In the genomic region with DNA sequence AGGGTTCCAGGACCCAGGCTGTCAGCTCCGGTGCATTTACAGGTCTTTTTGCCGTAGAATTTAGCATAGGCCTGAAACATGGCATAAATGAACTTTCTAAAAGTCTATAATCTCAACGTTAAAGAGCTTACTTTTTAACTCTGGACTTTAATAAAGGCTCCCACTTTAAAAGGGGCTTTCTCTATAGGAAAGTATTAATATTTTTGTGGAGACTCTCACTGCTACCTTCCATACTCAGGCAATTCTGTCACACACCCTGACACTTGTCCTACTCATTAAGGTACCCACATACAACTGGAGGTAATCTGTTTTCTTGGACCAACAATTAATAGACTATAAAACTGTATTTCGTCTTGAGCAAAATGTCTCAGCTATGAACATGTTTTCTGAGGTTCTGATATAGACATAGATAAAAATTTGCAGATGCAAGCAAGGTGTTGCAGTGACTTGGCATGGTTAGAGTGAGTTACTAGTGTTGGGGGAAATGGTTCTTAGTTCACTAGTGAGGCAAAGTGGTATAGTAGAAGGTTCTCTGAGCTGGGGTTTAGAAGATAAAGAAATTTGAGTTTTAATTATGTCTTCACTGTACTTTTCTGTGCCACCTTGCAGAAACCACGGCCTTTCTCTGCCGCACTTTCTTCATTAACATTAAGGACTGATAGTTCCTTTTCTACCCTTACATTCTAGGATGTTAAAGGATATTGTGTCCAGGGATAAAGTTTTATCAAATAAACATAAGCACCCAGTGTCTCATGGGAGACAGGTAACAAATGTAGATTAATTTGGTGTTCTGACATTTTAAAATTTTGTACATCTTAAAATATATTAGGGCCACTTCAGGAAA, we compare ENCODE assay signal across 8 cellular contexts. TPM values are rescaled to one million over a fixed set of nuclear protein-coding genes. Genes with fewer than 3 reads are reported as not detected.
DNase-seq lines count a peak whose midpoint lies in the region; ATAC-seq and TF ChIP-seq lines count a peak whose summit lies in the region.

No MANE protein-coding gene starts in this region.

- H3K36me3 ChIP-seq in esophagus muscularis mucosa, result no peaks in the 10 kb centered on the region
- H3K36me3 ChIP-seq in prostate gland, result no peaks in the 10 kb centered on the region

- TF ChIP-seq POLR2A in esophagus muscularis mucosa (IDR thresholded peaks at IDR 0.05; ENCODE audit: low read depth), result no peak
- TF ChIP-seq POLR2A in prostate gland (IDR thresholded peaks at IDR 0.05), result no peak

- intact Hi-C loops in esophagus muscularis mucosa (cut with DNase I) (loop anchor here (2.0 to 10.0 kb wide), 3 partner anchors 57 to 691 kb away; a partner anchor contains a TSS), prostate gland (cut with DNase I) (loop anchor here (2.0 kb wide), 1 partner anchor 57 kb away; no protein-coding TSS in a partner anchor)

- H3K27ac ChIP-seq in RWPE1, result peak overlapping the region; percentile 99
- H3K27ac ChIP-seq in esophagus muscularis mucosa (replicated peaks in 1 of 4), result peak overlapping the region; percentile 99 to 100 (median 100)
- H3K27ac ChIP-seq in prostate gland, result peak overlapping the region; percentile 99 to 100

- H3K4me1 ChIP-seq in esophagus muscularis mucosa, result peaks cover 11 to 37% (median 36%) of the 10 kb centered on the region in 4 donors
- no peaks in the 10 kb centered on the region for H3K4me1 ChIP-seq in prostate gland (replicated peaks)

- TF ChIP-seq CTCF in GM12865 (IDR thresholded peaks at IDR 0.05; ENCODE audit: insufficient read depth, low read depth, low read length, missing control alignments) (no peak), RWPE1 (conservative IDR thresholded peaks at IDR 0.05; ENCODE audit: low read depth) (no peak), esophagus muscularis mucosa (IDR thresholded peaks at IDR 0.05) (no peak), prostate gland (IDR thresholded peaks at IDR 0.05) (no peak)

- no peaks in the 10 kb centered on the region for H3K9me3 ChIP-seq in esophagus muscularis mucosa
- no peaks in the 10 kb centered on the region for H3K9me3 ChIP-seq in prostate gland

- WGBS in esophagus muscularis mucosa, result 46% methylated on average over 6 of the region's 6 CpGs
- WGBS in prostate gland, result 35% methylated on average over 6 of the region's 6 CpGs

- POLR2A ChIA-PET in RWPE1 (lab: Yijun Ruan, JAX; ENCODE audit: low non-redundant PET), result interaction anchor here (0.5 kb wide), 1 partner anchor 51 kb away, joined by 6 read pairs; no protein-coding TSS in a partner anchor

- H3K4me3 ChIP-seq in GM12865 (ENCODE audit: low read depth, low read length) (peak overlapping the region; percentile 88), esophagus muscularis mucosa (peak overlapping the region; percentile 90 to 93 (median 92)), prostate gland (peak overlapping the region; percentile 92 to 94)

- no peak for ATAC-seq in GM18867 (IDR thresholded peaks at IDR 0.05; ENCODE audit: unreplicated experiment)

- no peak for TF ChIP-seq EP300 in esophagus muscularis mucosa (IDR thresholded peaks at IDR 0.05)

- DNase-seq in GM12865 (ENCODE audit: low read depth), result no peak
- no peak for DNase-seq in RWPE1 (ENCODE audit: low spot score)
- no peak for DNase-seq in esophagus muscularis mucosa (ENCODE audit: extremely low spot score)
- DNase-seq in prostate gland (ENCODE audit: low spot score), result no peak
- no peak for DNase-seq in dedifferentiated amniotic fluid mesenchymal stem cell (ENCODE audit: extremely low spot score)
- DNase-seq in activated CD8-positive, alpha-beta memory T cell treated with anti-CD3 and anti-CD28 coated beads for 24 hours, result no peak
- DNase-seq in NCI-H1436 treated with DMSO at 0.1 percent for 48 hours (lab: John Stamatoyannopoulos, UW), result no peak

- H3K27me3 ChIP-seq in esophagus muscularis mucosa (no peaks in the 10 kb centered on the region), prostate gland (replicated peaks; ENCODE audit: insufficient read depth) (no peaks in the 10 kb centered on the region)

- CTCF ChIA-PET in RWPE1 (lab: Yijun Ruan, JAX), result no interaction called here

RNA-seq across cellular contexts. Expression of a gene that starts 10.8 kb away (rescaled TPM):
- total RNA-seq in esophagus muscularis mucosa, result 1 to 10 TPM in 3 of 4 donors, under 1 TPM in 1; 0.42 to 2.8 (median 2.5) TPM
- total RNA-seq in prostate gland, result 1 to 10 TPM; 2.3 to 4.5 TPM
